Comparison of ENCODE assay signal across 1 cellular context in genomic region chr2:23518481-23519333, GRCh38.
TF ChIP-seq lines count a peak whose summit lies in the region.

No MANE protein-coding gene starts in this region.

TF ChIP-seq in HepG2, 621 proteins besides CTCF, POLR2A, EP300 and RAD21 (continued from another document):
- TF ChIP-seq ZBED4 (CRISPR knock-in tag; IDR thresholded peaks at IDR 0.05; ENCODE audit: borderline replicate concordance) = no peak
- no peak for TF ChIP-seq ZFP36L1 (CRISPR knock-in tag; IDR thresholded peaks at IDR 0.05)
- TF ChIP-seq IKZF5 (CRISPR knock-in tag; IDR thresholded peaks at IDR 0.05) = no peak
- TF ChIP-seq ZNF138 (CRISPR knock-in tag; IDR thresholded peaks at IDR 0.05; ENCODE audit: low read depth) = no peak
- TF ChIP-seq RARA (CRISPR knock-in tag; IDR thresholded peaks at IDR 0.05) = no peak
TF ChIP-seq in HepG2: peak in this region for 0.
